Comparison of ENCODE assay signal across 7 cellular contexts in genomic region chr12:105329926-105330282, GRCh38. TPM values are rescaled to one million over a fixed set of nuclear protein-coding genes. Genes with fewer than 3 reads are reported as not detected.
A peak's percentile ranks its signal among the peaks of the same experiment; 100 is the strongest.
DNase-seq lines count a peak whose midpoint lies in the region; ATAC-seq, FAIRE-seq and TF ChIP-seq lines count a peak whose summit lies in the region.

No MANE protein-coding gene starts in this region.

- ATAC-seq in GM19351 (IDR thresholded peaks at IDR 0.05; ENCODE audit: unreplicated experiment) (peak; percentile 9), HG03135 (IDR thresholded peaks at IDR 0.05; ENCODE audit: unreplicated experiment) (peak; percentile 3)

- DNase-seq in ascending aorta (ENCODE audit: low spot score in 2 of 2): no peak
- DNase-seq in iPS-NIHi7 (ENCODE audit: extremely low spot score): no peak
- no peak for DNase-seq in GM12892 (ENCODE audit: insufficient read length)
- DNase-seq in nucleus accumbens (lab: John Stamatoyannopoulos, UW): no peak

- H3K4me3 ChIP-seq in ascending aorta: peak overlapping the region; percentile 75 to 87
- H3K4me3 ChIP-seq in mucosa of rectum (ENCODE audit: low read length in 2 of 2): peak overlapping the region; percentile 63 to 78

- intact Hi-C loops in ascending aorta (cut with DNase I): loop anchor here (2.0 kb wide), 3 partner anchors 23 to 93 kb away; partner anchors contain the start of gene APPL2

- H3K27me3 ChIP-seq in ascending aorta (no peaks in the 10 kb centered on the region), mucosa of rectum (ENCODE audit: control insufficient read depth in 2 of 2, insufficient read depth in 2 of 2, low read length in 2 of 2) (no peaks in the 10 kb centered on the region)

- H3K36me3 ChIP-seq in ascending aorta: no peaks in the 10 kb centered on the region
- H3K36me3 ChIP-seq in mucosa of rectum (ENCODE audit: control insufficient read depth in 2 of 2, insufficient read depth in 2 of 2, low read length in 2 of 2): no peaks in the 10 kb centered on the region

- FAIRE-seq in GM12892 (lab: Jason Lieb, UNC): no peak

- TF ChIP-seq POLR2A in GM12892 (IDR thresholded peaks at IDR 0.05; ENCODE audit: low read depth, low read length): no peak

- H3K9ac ChIP-seq in mucosa of rectum (ENCODE audit: low read depth in 1 of 2, low read length in 2 of 2): peak overlapping the region in 1 of 2 donors; percentile 8

- H3K9me3 ChIP-seq in ascending aorta (no peaks in the 10 kb centered on the region), mucosa of rectum (ENCODE audit: control insufficient read depth in 2 of 2, low read length in 2 of 2) (no peaks in the 10 kb centered on the region)

- H3K27ac ChIP-seq in ascending aorta: peak overlapping the region in 1 of 2 donors; percentile 83
- H3K27ac ChIP-seq in mucosa of rectum (ENCODE audit: low read depth in 2 of 2, low read length in 2 of 2): no peak overlapping the region

- TF ChIP-seq CTCF in ascending aorta (IDR thresholded peaks at IDR 0.05): no peak

- H3K4me1 ChIP-seq in ascending aorta (peaks cover 0 to 18% of the 10 kb centered on the region in 2 donors), mucosa of rectum (ENCODE audit: control insufficient read depth in 2 of 2, insufficient read depth in 2 of 2, low read length in 2 of 2) (peaks cover 10 to 12% of the 10 kb centered on the region in 2 donors)

RNA-seq across cellular contexts. Expression of gene C12orf75, which starts 0.6 kb away (rescaled TPM):
- 56.5 TPM for total RNA-seq in ascending aorta
- polyA plus RNA-seq in GM12892 (2012; ENCODE audit: missing spikeins): 131 TPM
